ENCODE assay signal across 16 cellular contexts in genomic region chr22:32830473-32830872, GRCh38. TPM values are rescaled to one million over a fixed set of nuclear protein-coding genes. Genes with fewer than 3 reads are reported as not detected.
DNase-seq lines count a peak whose midpoint lies in the region; ATAC-seq and TF ChIP-seq lines count a peak whose summit lies in the region.
"Had no signal": no experiment of that assay in that cellular context is flagged by ENCODE, and none has a peak within 500 bp of the region (broad histone marks: within the 10 kb centered on the region; RNA-seq: fewer than 3 reads in every experiment).

No MANE protein-coding gene starts in this region.

- no peak for TF ChIP-seq POLR2A in breast epithelium (IDR thresholded peaks at IDR 0.05)

- H3K36me3 Mint-ChIP-seq in nephron progenitor cell (ENCODE audit: low read depth) (no peaks in the 10 kb centered on the region), type B pancreatic cell (peaks cover 12% of the 10 kb centered on the region)

- H3K27ac ChIP-seq in breast epithelium, result peak overlapping the region in 1 of 2 donors; percentile 74

- H3K4me1 ChIP-seq in breast epithelium, result no peaks in the 10 kb centered on the region

- intact Hi-C loops in breast epithelium (cut with DNase I; ENCODE audit: low total_unique reads) (no loop called here), left ventricle myocardium superior (cut with micrococcal nuclease) (no loop called here)

- H3K4me3 ChIP-seq in breast epithelium, result no peak overlapping the region
- H3K4me3 ChIP-seq: PC-9 had no signal

- no peaks in the 10 kb centered on the region for H3K27me3 ChIP-seq in breast epithelium

- peaks cover 6% of the 10 kb centered on the region for H3K27me3 Mint-ChIP-seq in nephron progenitor cell (ENCODE audit: low read depth, poor library complexity)
- H3K27me3 Mint-ChIP-seq in type B pancreatic cell, result no peaks in the 10 kb centered on the region

- H3K27ac Mint-ChIP-seq in nephron progenitor cell (no peak overlapping the region), type B pancreatic cell (peak overlapping the region; percentile 85)
- H3K27ac Mint-ChIP-seq: progenitor cell of endocrine pancreas had no signal

- TF ChIP-seq CTCF in breast epithelium (IDR thresholded peaks at IDR 0.05) (no peak), nephron progenitor cell (IDR thresholded peaks at IDR 0.05) (no peak), type B pancreatic cell (conservative IDR thresholded peaks at IDR 0.05) (no peak)

- H3K4me3 Mint-ChIP-seq in nephron progenitor cell (no peak overlapping the region), type B pancreatic cell (no peak overlapping the region)
- H3K4me3 Mint-ChIP-seq: activated T-cell treated with anti-CD3 and anti-CD28 coated beads, Interleukin-2, amount 50 U/mL, for 4 hours had no signal

- peaks cover 59% of the 10 kb centered on the region for H3K4me1 Mint-ChIP-seq in nephron progenitor cell
- peaks cover 52% of the 10 kb centered on the region for H3K4me1 Mint-ChIP-seq in type B pancreatic cell (ENCODE audit: unreplicated experiment)

- peak; percentile 48 to 62 for DNase-seq in breast epithelium (ENCODE audit: low spot score in 2 of 2)
- peak; percentile 75 for DNase-seq in left ventricle myocardium superior
- peak; percentile 43 for DNase-seq in nephron progenitor cell
- no peak for DNase-seq in type B pancreatic cell (ENCODE audit: extremely low spot score, unreplicated experiment)
- DNase-seq in stimulated activated CD4-positive, alpha-beta T cell treated with anti-CD3 and anti-CD28 coated beads, Interleukin-2, amount 100 ng/mL, for 24 hours, result no peak
- no peak for DNase-seq in NCI-H510A treated with DMSO at 0.1 percent for 48 hours (lab: John Stamatoyannopoulos, UW)
- DNase-seq: activated T-cell treated with anti-CD3 and anti-CD28 coated beads, Interleukin-2, amount 50 U/mL, for 4 hours; effector CD8-positive, alpha-beta T cell; EL; HCEC 1CT; midbrain; PC-9; stimulated activated naive CD4-positive, alpha-beta T cell treated with Interleukin-2 at 50 U/mL for 16 hours had no signal

- H3K36me3 ChIP-seq in breast epithelium, result no peaks in the 10 kb centered on the region

- no peaks in the 10 kb centered on the region for H3K9me3 Mint-ChIP-seq in nephron progenitor cell
- H3K9me3 Mint-ChIP-seq in type B pancreatic cell, result no peaks in the 10 kb centered on the region
- H3K9me3 Mint-ChIP-seq: activated T-cell treated with anti-CD3 and anti-CD28 coated beads, Interleukin-2, amount 50 U/mL, for 4 hours had no signal

- no peaks in the 10 kb centered on the region for H3K9me3 ChIP-seq in breast epithelium

- ATAC-seq in left ventricle myocardium superior (peak; percentile 64), GM21515 (IDR thresholded peaks at IDR 0.05; ENCODE audit: unreplicated experiment) (no peak), HG03025 (IDR thresholded peaks at IDR 0.05; ENCODE audit: low FRiP score, unreplicated experiment) (no peak)
- ATAC-seq: activated T-cell treated with anti-CD3 and anti-CD28 coated beads, Interleukin-2, amount 50 U/mL, for 4 hours had no signal

RNA-seq across cellular contexts. Expression of gene TIMP3, which starts 29.0 kb away (rescaled TPM):
- total RNA-seq in breast epithelium (1,000 to 10,000 TPM in 1 of 3 donors, 100 to 1,000 TPM in 2; 269 to 1,246 (median 290) TPM), left ventricle myocardium superior (256 TPM), type B pancreatic cell (ENCODE audit: low replicate concordance) (38.3 and 45.9 TPM in 2 replicates)

Comparison
In these comparisons a context has a peak if more than half of its experiments do, and no peak if none do; other contexts are left out.
1. DNase-seq: peak in breast epithelium (2 of 2), left ventricle myocardium superior (single experiment) and nephron progenitor cell (single experiment); none in type B pancreatic cell (single experiment), stimulated activated CD4-positive, alpha-beta T cell treated with anti-CD3 and anti-CD28 coated beads, Interleukin-2, amount 100 ng/mL, for 24 hours (0 of 2) and NCI-H510A treated with DMSO at 0.1 percent for 48 hours (single experiment).